Comparison of ENCODE assay signal across 1 cellular context in genomic region chr10:78255214-78255613, GRCh38.
TF ChIP-seq lines count a peak whose summit lies in the region.

No MANE protein-coding gene starts in this region.

TF ChIP-seq in SK-N-SH treated with all-trans-retinoic acid at 6 μM for 48 hours, 23 proteins besides CTCF, POLR2A, EP300 and RAD21 (continued from another document):
- TF ChIP-seq TSHZ2 (CRISPR knock-in tag; IDR thresholded peaks at IDR 0.05), result no peak
- TF ChIP-seq ZNF70 (CRISPR knock-in tag; IDR thresholded peaks at IDR 0.05), result no peak
- no peak for TF ChIP-seq POU6F1 (CRISPR knock-in tag; IDR thresholded peaks at IDR 0.05; ENCODE audit: borderline replicate concordance, low read depth)
- TF ChIP-seq ZNF8 (CRISPR knock-in tag; IDR thresholded peaks at IDR 0.05), result no peak
- no peak for TF ChIP-seq RARB (CRISPR knock-in tag; IDR thresholded peaks at IDR 0.05)
- TF ChIP-seq CSRNP3 (CRISPR knock-in tag; IDR thresholded peaks at IDR 0.05), result no peak
- no peak for TF ChIP-seq ISL1 (CRISPR knock-in tag; IDR thresholded peaks at IDR 0.05)
